ENCODE assay signal across 8 cellular contexts in the genomic region with DNA sequence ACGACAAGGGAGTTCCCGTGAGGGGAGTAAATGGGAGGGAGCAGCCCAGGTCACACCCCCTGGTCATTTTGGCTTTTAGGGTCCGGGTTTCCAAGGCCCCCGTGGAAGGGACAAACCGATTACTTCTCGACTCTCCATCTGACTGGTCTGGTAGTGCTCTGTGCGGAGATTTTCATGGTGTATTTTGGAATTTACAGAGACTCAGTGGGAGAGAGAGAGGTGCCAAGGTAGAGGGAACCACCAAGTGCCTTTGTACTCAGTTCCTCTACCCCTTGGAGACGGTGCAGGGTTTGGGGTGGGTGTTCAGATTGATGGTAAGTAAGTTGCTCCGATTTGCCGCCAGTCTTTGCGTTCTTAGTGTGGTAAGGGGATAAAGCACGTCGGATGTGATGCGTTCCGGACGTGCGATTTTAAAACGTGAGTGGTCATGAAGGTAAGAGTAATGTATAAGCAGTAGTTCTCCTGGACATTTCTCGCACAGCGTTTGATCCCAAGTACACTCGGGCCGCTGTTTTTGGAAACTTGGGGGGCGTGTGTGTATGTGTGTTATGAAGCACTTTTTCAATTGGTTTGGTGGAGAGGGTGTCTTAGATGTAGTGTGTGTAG. TPM values are rescaled to one million over a fixed set of nuclear protein-coding genes. Genes with fewer than 3 reads are reported as not detected.
DNase-seq lines count a peak whose midpoint lies in the region; ATAC-seq and TF ChIP-seq lines count a peak whose summit lies in the region.

No MANE protein-coding gene starts in this region.

- H3K4me2 ChIP-seq in smooth muscle cell: peak overlapping the region; percentile 96

- peak overlapping the region; percentile 88 for H3K9ac ChIP-seq in smooth muscle cell (ENCODE audit: low read depth)

- H3K36me3 ChIP-seq in iPS DF 6.9 (ENCODE audit: control insufficient read depth, insufficient read depth, low read length) (no peaks in the 10 kb centered on the region), smooth muscle cell (ENCODE audit: low read depth) (no peaks in the 10 kb centered on the region)

- peak; percentile 67 for DNase-seq in SIG-M5 treated with dmso at 0.1 percent for 504 hours (lab: John Stamatoyannopoulos, UW; ENCODE audit: unreplicated experiment)
- DNase-seq in SIG-M5 (lab: John Stamatoyannopoulos, UW): no peak
- peak; percentile 56 for DNase-seq in RPMI8226
- DNase-seq in amniotic epithelial cell (ENCODE audit: low read depth): peak; percentile 30
- DNase-seq in iPS DF 6.9 (ENCODE audit: low read depth, low spot score): no peak
- peak; percentile 29 for DNase-seq in smooth muscle cell (lab: John Stamatoyannopoulos, UW; ENCODE audit: unreplicated experiment)
- DNase-seq in NCI-H2029 (lab: John Stamatoyannopoulos, UW): no peak

- H4K20me1 ChIP-seq in smooth muscle cell (ENCODE audit: low read depth): peaks cover 51% of the 10 kb centered on the region

- peak overlapping the region; percentile 41 for H2AFZ ChIP-seq in smooth muscle cell (ENCODE audit: low read depth)

- H3K27ac ChIP-seq in iPS DF 6.9 (ENCODE audit: low read length): no peak overlapping the region
- peak overlapping the region; percentile 95 for H3K27ac ChIP-seq in smooth muscle cell (ENCODE audit: low read depth)

- H3F3A ChIP-seq in smooth muscle cell (ENCODE audit: low read depth): peaks cover 4% of the 10 kb centered on the region

- H3K27me3 ChIP-seq in iPS DF 6.9 (ENCODE audit: control insufficient read depth, insufficient read depth, low read length) (no peaks in the 10 kb centered on the region), smooth muscle cell (ENCODE audit: low read depth) (no peaks in the 10 kb centered on the region)

- H3K4me3 ChIP-seq in iPS DF 6.9 (ENCODE audit: low read length): peak overlapping the region; percentile 90
- peak overlapping the region; percentile 69 for H3K4me3 ChIP-seq in smooth muscle cell

- H3K79me2 ChIP-seq in smooth muscle cell (ENCODE audit: low read depth): peaks cover 50% of the 10 kb centered on the region

- no peak for TF ChIP-seq CTCF in smooth muscle cell (IDR thresholded peaks at IDR 0.05; ENCODE audit: borderline replicate concordance, insufficient read depth, poor library complexity, severe bottlenecking)

- no peaks in the 10 kb centered on the region for H3K4me1 ChIP-seq in iPS DF 6.9 (ENCODE audit: control insufficient read depth, insufficient read depth, low read length)
- H3K4me1 ChIP-seq in smooth muscle cell (ENCODE audit: low read depth): peaks cover 46% of the 10 kb centered on the region

- peak; percentile 27 for ATAC-seq in HG03135 (IDR thresholded peaks at IDR 0.05; ENCODE audit: unreplicated experiment)

- WGBS in iPS DF 6.9 (ENCODE audit: insufficient coverage, insufficient read length): no CpG with 5 or more reads among the region's 23 CpGs
- under 1% methylated on average over 23 of the region's 23 CpGs for WGBS in smooth muscle cell (ENCODE audit: low lambda C conversion rate)

- no peaks in the 10 kb centered on the region for H3K9me3 ChIP-seq in iPS DF 6.9 (ENCODE audit: control insufficient read depth, insufficient read depth, low read length)
- no peaks in the 10 kb centered on the region for H3K9me3 ChIP-seq in smooth muscle cell (replicated peaks; ENCODE audit: low read depth)

RNA-seq across cellular contexts. Expression of gene SUCO, which starts 0.7 kb away (rescaled TPM):
- 86.0 and 96.7 TPM in 2 replicates for total RNA-seq in smooth muscle cell
- 16.9 and 28.7 TPM in 2 replicates for polyA plus RNA-seq in smooth muscle cell

Comparison
In these comparisons a context has a peak if more than half of its experiments do, and no peak if none do; other contexts are left out.
1. DNase-seq: peak in SIG-M5 treated with dmso at 0.1 percent for 504 hours (single experiment), RPMI8226 (single experiment), amniotic epithelial cell (single experiment) and smooth muscle cell (single experiment); none in SIG-M5 (single experiment), iPS DF 6.9 (single experiment) and NCI-H2029 (single experiment).